In the genomic region with DNA sequence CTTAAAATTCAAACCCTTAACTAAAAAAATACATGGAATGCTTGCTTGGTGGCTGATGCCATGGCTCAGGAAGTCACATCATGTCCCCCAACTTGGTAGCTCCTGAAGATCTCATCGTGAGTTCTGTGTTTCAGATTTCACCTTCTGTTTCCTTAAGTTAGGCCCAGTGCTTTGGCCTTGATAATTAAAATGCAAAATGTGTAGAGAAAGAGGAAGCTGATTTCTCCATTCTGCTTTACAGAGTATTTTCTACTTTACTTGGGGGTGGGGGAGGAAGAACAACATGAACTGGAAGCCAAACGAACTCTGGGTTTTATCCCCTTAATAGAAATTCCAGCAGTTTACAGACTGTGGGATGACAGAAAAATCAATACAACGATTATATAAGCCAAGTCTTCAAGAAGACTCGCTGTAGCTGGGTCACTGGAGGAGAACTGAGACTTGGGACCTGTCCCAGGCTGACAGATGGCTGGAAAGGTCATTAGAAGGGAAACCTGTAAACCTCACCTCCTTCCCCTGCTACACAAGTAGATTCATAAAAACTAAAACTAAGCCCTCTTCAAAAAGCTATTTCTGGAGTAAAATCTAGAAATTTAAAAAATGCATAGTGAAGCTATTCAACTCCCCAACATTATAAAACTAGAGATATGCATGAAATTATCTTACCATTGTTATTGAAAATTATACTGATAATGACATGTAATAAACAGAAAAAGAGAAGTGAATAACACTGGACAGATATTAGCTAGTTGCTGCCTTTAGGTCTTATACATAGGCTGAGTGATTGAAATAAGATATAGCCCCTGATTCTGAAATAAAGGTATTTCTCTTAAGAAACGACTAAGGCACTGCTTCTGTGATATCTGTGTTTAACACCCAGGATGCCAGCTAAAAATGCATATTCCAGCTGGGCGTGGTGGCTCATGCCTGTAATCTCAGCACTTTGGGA, we compare ENCODE assay signal across 11 cellular contexts.
DNase-seq lines count a peak whose midpoint lies in the region; ATAC-seq lines count a peak whose summit lies in the region.
"Had no signal": no experiment of that assay in that cellular context is flagged by ENCODE, and none has a peak within 500 bp of the region (broad histone marks: within the 10 kb centered on the region; RNA-seq: fewer than 3 reads in every experiment).

No MANE protein-coding gene starts in this region.

- DNase-seq in NOMO-1 treated with dmso at 0.1 percent for 144 hours (lab: John Stamatoyannopoulos, UW; ENCODE audit: unreplicated experiment) (peak; percentile 36), pons (ENCODE audit: low spot score) (peak; percentile 42), HuH-7 (ENCODE audit: low spot score) (no peak), DMS153 (lab: John Stamatoyannopoulos, UW) (no peak)
- DNase-seq in stimulated activated CD4-positive, alpha-beta T cell treated with anti-CD3 and anti-CD28 coated beads, Interleukin-2, amount 100 ng/mL, for 48 hours = no peak
- DNase-seq: H7, left cardiac atrium, Peyer's patch, psoas muscle had no signal

- peak; percentile 49 for ATAC-seq in GM19324 (IDR thresholded peaks at IDR 0.05; ENCODE audit: low FRiP score, unreplicated experiment)
- ATAC-seq in HG02763 (IDR thresholded peaks at IDR 0.05; ENCODE audit: unreplicated experiment) = peak; percentile 32

Comparison
In these comparisons a context has a peak if more than half of its experiments do, and no peak if none do; other contexts are left out.
1. DNase-seq: peak in NOMO-1 treated with dmso at 0.1 percent for 144 hours (single experiment) and pons (single experiment); none in stimulated activated CD4-positive, alpha-beta T cell treated with anti-CD3 and anti-CD28 coated beads, Interleukin-2, amount 100 ng/mL, for 48 hours (0 of 2), HuH-7 (single experiment) and DMS153 (single experiment).